ENCODE assay signal across 1 cellular context in genomic region chr9:28805197-28805596, GRCh38.
TF ChIP-seq lines count a peak whose summit lies in the region.

No MANE protein-coding gene starts in this region.

TF ChIP-seq in SK-N-SH, 30 proteins besides CTCF, POLR2A, EP300 and RAD21 (continued from another document):
- TF ChIP-seq ZBTB33 (IDR thresholded peaks at IDR 0.05; ENCODE audit: borderline replicate concordance, low read depth) (no peak), EZH2phosphoT487 (IDR thresholded peaks at IDR 0.05; ENCODE audit: borderline replicate concordance, low read depth) (no peak), JUND (IDR thresholded peaks at IDR 0.05) (no peak), IRF3 (IDR thresholded peaks at IDR 0.05; ENCODE audit: low read depth, low read length) (no peak), MXI1 (IDR thresholded peaks at IDR 0.05; ENCODE audit: low read depth, low read length) (peak; percentile 44; the same call in 1 of the 2 replicates), NFIC (IDR thresholded peaks at IDR 0.05; ENCODE audit: borderline replicate concordance) (no peak), SIN3A (IDR thresholded peaks at IDR 0.05; ENCODE audit: borderline replicate concordance, low read depth, low read length) (no peak), NRF1 (IDR thresholded peaks at IDR 0.05; ENCODE audit: low read depth, low read length) (no peak), FOSL2 (IDR thresholded peaks at IDR 0.05; ENCODE audit: borderline replicate concordance, low read depth) (no peak), ELF1 (IDR thresholded peaks at IDR 0.05) (no peak)
- TF ChIP-seq, protein P1, sequence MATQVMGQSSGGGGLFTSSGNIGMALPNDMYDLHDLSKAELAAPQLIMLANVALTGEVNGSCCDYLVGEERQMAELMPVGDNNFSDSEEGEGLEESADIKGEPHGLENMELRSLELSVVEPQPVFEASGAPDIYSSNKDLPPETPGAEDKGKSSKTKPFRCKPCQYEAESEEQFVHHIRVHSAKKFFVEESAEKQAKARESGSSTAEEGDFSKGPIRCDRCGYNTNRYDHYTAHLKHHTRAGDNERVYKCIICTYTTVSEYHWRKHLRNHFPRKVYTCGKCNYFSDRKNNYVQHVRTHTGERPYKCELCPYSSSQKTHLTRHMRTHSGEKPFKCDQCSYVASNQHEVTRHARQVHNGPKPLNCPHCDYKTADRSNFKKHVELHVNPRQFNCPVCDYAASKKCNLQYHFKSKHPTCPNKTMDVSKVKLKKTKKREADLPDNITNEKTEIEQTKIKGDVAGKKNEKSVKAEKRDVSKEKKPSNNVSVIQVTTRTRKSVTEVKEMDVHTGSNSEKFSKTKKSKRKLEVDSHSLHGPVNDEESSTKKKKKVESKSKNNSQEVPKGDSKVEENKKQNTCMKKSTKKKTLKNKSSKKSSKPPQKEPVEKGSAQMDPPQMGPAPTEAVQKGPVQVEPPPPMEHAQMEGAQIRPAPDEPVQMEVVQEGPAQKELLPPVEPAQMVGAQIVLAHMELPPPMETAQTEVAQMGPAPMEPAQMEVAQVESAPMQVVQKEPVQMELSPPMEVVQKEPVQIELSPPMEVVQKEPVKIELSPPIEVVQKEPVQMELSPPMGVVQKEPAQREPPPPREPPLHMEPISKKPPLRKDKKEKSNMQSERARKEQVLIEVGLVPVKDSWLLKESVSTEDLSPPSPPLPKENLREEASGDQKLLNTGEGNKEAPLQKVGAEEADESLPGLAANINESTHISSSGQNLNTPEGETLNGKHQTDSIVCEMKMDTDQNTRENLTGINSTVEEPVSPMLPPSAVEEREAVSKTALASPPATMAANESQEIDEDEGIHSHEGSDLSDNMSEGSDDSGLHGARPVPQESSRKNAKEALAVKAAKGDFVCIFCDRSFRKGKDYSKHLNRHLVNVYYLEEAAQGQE (IDR thresholded peaks at IDR 0.05; ENCODE audit: low read depth, low read length): no peak
- TF ChIP-seq, protein P2, sequence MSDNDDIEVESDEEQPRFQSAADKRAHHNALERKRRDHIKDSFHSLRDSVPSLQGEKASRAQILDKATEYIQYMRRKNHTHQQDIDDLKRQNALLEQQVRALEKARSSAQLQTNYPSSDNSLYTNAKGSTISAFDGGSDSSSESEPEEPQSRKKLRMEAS (IDR thresholded peaks at IDR 0.05; ENCODE audit: low read depth): no peak
